ENCODE assay signal across 8 cellular contexts in the genomic region with DNA sequence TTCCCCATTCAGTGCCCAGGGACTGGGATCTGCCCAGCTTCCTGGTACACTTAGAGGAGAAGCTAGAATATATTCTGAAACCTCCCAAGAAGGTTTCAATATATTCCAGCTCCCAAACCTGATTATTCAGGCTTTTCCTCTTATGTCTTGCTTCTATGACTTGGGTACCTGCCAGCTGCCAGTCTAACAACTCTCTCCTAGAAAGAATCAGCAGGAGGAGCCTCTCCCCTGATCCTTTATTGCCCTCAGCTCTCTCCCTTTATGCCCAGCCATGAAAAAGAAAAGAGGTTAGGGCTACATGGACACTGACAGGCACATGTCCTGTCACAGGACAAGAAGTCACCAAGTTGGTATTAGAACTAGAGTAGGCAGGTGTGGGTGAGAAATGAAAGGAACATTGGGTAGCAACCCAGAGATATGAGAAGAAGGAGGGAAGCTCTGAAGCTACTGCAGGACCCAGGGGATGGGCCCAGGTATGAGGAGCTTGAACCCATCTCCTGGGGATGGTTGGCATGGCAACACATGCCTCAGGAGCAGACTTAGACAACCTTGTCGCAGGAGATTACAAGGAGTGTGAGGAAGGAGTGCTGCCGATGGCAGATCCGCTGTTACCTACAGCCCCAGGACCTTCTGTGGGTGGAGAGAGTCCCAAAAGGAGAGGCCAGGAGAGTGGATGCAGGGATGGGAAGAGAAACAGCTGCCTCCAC. TPM values are rescaled to one million over a fixed set of nuclear protein-coding genes. Genes with fewer than 3 reads are reported as not detected.
DNase-seq lines count a peak whose midpoint lies in the region; ATAC-seq and TF ChIP-seq lines count a peak whose summit lies in the region.

No MANE protein-coding gene starts in this region.

- H3K4me3 ChIP-seq in Peyer's patch (peak overlapping the region in 2 of 4 donors; percentile 74 to 85), esophagus squamous epithelium (peak overlapping the region; percentile 86 to 95 (median 90)), retinal pigment epithelial cell (ENCODE audit: low read length) (peak overlapping the region; percentile 65)

- peaks cover 0 to 33% (median 7%) of the 10 kb centered on the region in 4 donors for H3K4me1 ChIP-seq in Peyer's patch
- H3K4me1 ChIP-seq in esophagus squamous epithelium: peaks cover 28 to 81% (median 29%) of the 10 kb centered on the region in 3 donors

- peak; percentile 42 for DNase-seq in DMS 273 (lab: John Stamatoyannopoulos, UW; ENCODE audit: unreplicated experiment)
- DNase-seq in DMS 273 treated with DMSO at 0.1 percent for 48 hours (lab: John Stamatoyannopoulos, UW): no peak
- no peak for DNase-seq in Peyer's patch
- DNase-seq in esophagus squamous epithelium (lab: John Stamatoyannopoulos, UW): no peak
- DNase-seq in retinal pigment epithelial cell (ENCODE audit: low read depth): no peak
- DNase-seq in GM19238 (ENCODE audit: insufficient read length, low spot score): no peak

- intact Hi-C loops in esophagus squamous epithelium (cut with DNase I): no loop called here

- H3K27ac ChIP-seq in Peyer's patch (peak overlapping the region in 3 of 4 donors; percentile 77 to 93 (median 83)), esophagus squamous epithelium (peak overlapping the region; percentile 91 to 95 (median 93))

- H3K27me3 ChIP-seq in Peyer's patch: no peaks in the 10 kb centered on the region
- H3K27me3 ChIP-seq in esophagus squamous epithelium: no peaks in the 10 kb centered on the region

- TF ChIP-seq CTCF in Peyer's patch (IDR thresholded peaks at IDR 0.05): no peak
- no peak for TF ChIP-seq CTCF in esophagus squamous epithelium (IDR thresholded peaks at IDR 0.05)
- no peak for TF ChIP-seq CTCF in retinal pigment epithelial cell (conservative IDR thresholded peaks at IDR 0.05; ENCODE audit: low read depth, low read length)

- 63 to 82% methylated on average over 3 of the region's 3 CpGs for WGBS in esophagus squamous epithelium, 2 donors

- TF ChIP-seq POLR2A in Peyer's patch (IDR thresholded peaks at IDR 0.05) (no peak), esophagus squamous epithelium (IDR thresholded peaks at IDR 0.05) (no peak)

- H3K36me3 ChIP-seq in Peyer's patch: no peaks in the 10 kb centered on the region
- no peaks in the 10 kb centered on the region for H3K36me3 ChIP-seq in esophagus squamous epithelium

- H3K9me3 ChIP-seq in Peyer's patch (no peaks in the 10 kb centered on the region), esophagus squamous epithelium (no peaks in the 10 kb centered on the region)

- ATAC-seq in GM21423 (IDR thresholded peaks at IDR 0.05; ENCODE audit: unreplicated experiment): no peak
- no peak for ATAC-seq in GM21515 (IDR thresholded peaks at IDR 0.05; ENCODE audit: unreplicated experiment)

RNA-seq across cellular contexts. Expression of a gene that starts 2.0 kb away (rescaled TPM):
- total RNA-seq in Peyer's patch (10 to 100 TPM; 10.2 to 47.0 (median 35.6) TPM), esophagus squamous epithelium (10 to 100 TPM; 13.4 to 19.5 (median 14.0) TPM)

RNA-seq across cellular contexts. Expression of a gene that starts 27.4 kb away (rescaled TPM):
- total RNA-seq in Peyer's patch: 100 to 1,000 TPM in 3 of 4 donors, 10 to 100 TPM in 1; 71.3 to 175 (median 129) TPM
- total RNA-seq in esophagus squamous epithelium: 10 to 100 TPM; 11.5 to 14.7 (median 13.9) TPM

RNA-seq across cellular contexts. Expression of a gene that starts 35.7 kb away (rescaled TPM):
- 100 to 1,000 TPM in 2 of 4 donors, 10 to 100 TPM in 2; 68.0 to 143 (median 104) TPM for total RNA-seq in Peyer's patch
- total RNA-seq in esophagus squamous epithelium: 10 to 100 TPM; 46.0 to 71.5 (median 56.7) TPM

RNA-seq across cellular contexts. Expression of a gene that starts 49.4 kb away (rescaled TPM):
- total RNA-seq in Peyer's patch (1 to 10 TPM in 2 of 4 donors, under 1 TPM in 1, not detected in 1; 0.80 to 2.2 (median 1.6) TPM), esophagus squamous epithelium (1 to 10 TPM in 2 of 4 donors, under 1 TPM in 2; 0.57 to 6.1 (median 0.95) TPM)

Comparison
In these comparisons a context has a peak if more than half of its experiments do, and no peak if none do; other contexts are left out.
1. RNA of a gene that starts 27.4 kb away (total RNA-seq): 71.3 to 175 TPM in Peyer's patch; 11.5 to 14.7 TPM in esophagus squamous epithelium; every median in the first group is over 4 times any median in the second.